Comparison of ENCODE assay signal across 20 cellular contexts in genomic region chr17:80330276-80330675, GRCh38.
DNase-seq lines count a peak whose midpoint lies in the region; ATAC-seq and TF ChIP-seq lines count a peak whose summit lies in the region.
"Had no signal": no experiment of that assay in that cellular context is flagged by ENCODE, and none has a peak within 500 bp of the region (broad histone marks: within the 10 kb centered on the region; RNA-seq: fewer than 3 reads in every experiment).

No MANE protein-coding gene starts in this region.

- no peaks in the 10 kb centered on the region for H3K9me3 ChIP-seq in CD8-positive, alpha-beta T cell (ENCODE audit: low read length)
- no peaks in the 10 kb centered on the region for H3K9me3 ChIP-seq in gastroesophageal sphincter

- H3K4me1 Mint-ChIP-seq in activated CD8-positive, alpha-beta memory T cell treated with anti-CD3 and anti-CD28 coated beads, Interleukin-2, amount 10 ng/mL, durations not matched to agents 7 days and 5 days = peaks cover 38% of the 10 kb centered on the region
- H3K4me1 Mint-ChIP-seq in CD8-positive, alpha-beta T cell (ENCODE audit: low read depth) = no peaks in the 10 kb centered on the region
- peaks cover 12% of the 10 kb centered on the region for H3K4me1 Mint-ChIP-seq in activated CD8-positive, alpha-beta T cell treated with anti-CD3 and anti-CD28 coated beads, Interleukin-2, amount 10 ng/mL, durations not matched to agents 7 days and 5 days (ENCODE audit: low read depth)
- peaks cover 0 to 22% of the 10 kb centered on the region in 2 donors for H3K4me1 Mint-ChIP-seq in natural killer cell
- H3K4me1 Mint-ChIP-seq: GM23338 had no signal

- TF ChIP-seq CTCF in CD8-positive, alpha-beta T cell (IDR thresholded peaks at IDR 0.05) = no peak
- TF ChIP-seq CTCF in natural killer cell (IDR thresholded peaks at IDR 0.05) = no peak
- TF ChIP-seq CTCF in gastroesophageal sphincter (IDR thresholded peaks at IDR 0.05) = no peak

- H3K27ac Mint-ChIP-seq in activated CD8-positive, alpha-beta memory T cell treated with anti-CD3 and anti-CD28 coated beads, Interleukin-2, amount 10 ng/mL, durations not matched to agents 7 days and 5 days = peak overlapping the region; percentile 15
- H3K27ac Mint-ChIP-seq in CD8-positive, alpha-beta T cell = peak overlapping the region; percentile 18
- peak overlapping the region; percentile 8 for H3K27ac Mint-ChIP-seq in activated CD8-positive, alpha-beta T cell treated with anti-CD3 and anti-CD28 coated beads, Interleukin-2, amount 10 ng/mL, durations not matched to agents 7 days and 5 days
- peak overlapping the region; percentile 37 to 60 for H3K27ac Mint-ChIP-seq in natural killer cell
- H3K27ac Mint-ChIP-seq: CD4-positive, alpha-beta T cell; GM23338 had no signal

- H3K9me3 Mint-ChIP-seq in activated CD8-positive, alpha-beta memory T cell treated with anti-CD3 and anti-CD28 coated beads, Interleukin-2, amount 10 ng/mL, durations not matched to agents 7 days and 5 days (ENCODE audit: low read depth) = no peaks in the 10 kb centered on the region
- no peaks in the 10 kb centered on the region for H3K9me3 Mint-ChIP-seq in CD8-positive, alpha-beta T cell
- no peaks in the 10 kb centered on the region for H3K9me3 Mint-ChIP-seq in activated CD8-positive, alpha-beta T cell treated with anti-CD3 and anti-CD28 coated beads, Interleukin-2, amount 10 ng/mL, durations not matched to agents 7 days and 5 days (ENCODE audit: insufficient read depth)
- H3K9me3 Mint-ChIP-seq in natural killer cell = no peaks in the 10 kb centered on the region
- H3K9me3 Mint-ChIP-seq: CD4-positive, alpha-beta T cell; GM23338 had no signal

- no peak overlapping the region for H3K4me3 Mint-ChIP-seq in activated CD8-positive, alpha-beta memory T cell treated with anti-CD3 and anti-CD28 coated beads, Interleukin-2, amount 10 ng/mL, durations not matched to agents 7 days and 5 days
- no peak overlapping the region for H3K4me3 Mint-ChIP-seq in CD8-positive, alpha-beta T cell
- no peak overlapping the region for H3K4me3 Mint-ChIP-seq in activated CD8-positive, alpha-beta T cell treated with anti-CD3 and anti-CD28 coated beads, Interleukin-2, amount 10 ng/mL, durations not matched to agents 7 days and 5 days
- H3K4me3 Mint-ChIP-seq in natural killer cell = no peak overlapping the region
- H3K4me3 Mint-ChIP-seq: CD4-positive, alpha-beta T cell; GM23338 had no signal

- 92% methylated on average over 6 of the region's 9 CpGs; no CpG with 5 or more reads in 1 of the 2 donors for WGBS in gastroesophageal sphincter (ENCODE audit: low coverage in 1 of 2), 2 donors

- no peaks in the 10 kb centered on the region for H3K27me3 Mint-ChIP-seq in activated CD8-positive, alpha-beta memory T cell treated with anti-CD3 and anti-CD28 coated beads, Interleukin-2, amount 10 ng/mL, durations not matched to agents 7 days and 5 days
- H3K27me3 Mint-ChIP-seq in CD8-positive, alpha-beta T cell (ENCODE audit: low read depth) = no peaks in the 10 kb centered on the region
- no peaks in the 10 kb centered on the region for H3K27me3 Mint-ChIP-seq in activated CD8-positive, alpha-beta T cell treated with anti-CD3 and anti-CD28 coated beads, Interleukin-2, amount 10 ng/mL, durations not matched to agents 7 days and 5 days (ENCODE audit: low read depth)
- H3K27me3 Mint-ChIP-seq in natural killer cell (ENCODE audit: low read depth in 2 of 2) = no peaks in the 10 kb centered on the region
- H3K27me3 Mint-ChIP-seq: CD4-positive, alpha-beta T cell had no signal

- H3K36me3 Mint-ChIP-seq in activated CD8-positive, alpha-beta memory T cell treated with anti-CD3 and anti-CD28 coated beads, Interleukin-2, amount 10 ng/mL, durations not matched to agents 7 days and 5 days = peaks cover 83% of the 10 kb centered on the region
- peaks cover 87% of the 10 kb centered on the region for H3K36me3 Mint-ChIP-seq in CD8-positive, alpha-beta T cell
- H3K36me3 Mint-ChIP-seq in activated CD8-positive, alpha-beta T cell treated with anti-CD3 and anti-CD28 coated beads, Interleukin-2, amount 10 ng/mL, durations not matched to agents 7 days and 5 days (ENCODE audit: low read depth) = peaks cover 84% of the 10 kb centered on the region
- H3K36me3 Mint-ChIP-seq in natural killer cell = peaks cover 28% of the 10 kb centered on the region

- no peaks in the 10 kb centered on the region for H3K4me1 ChIP-seq in CD8-positive, alpha-beta T cell (ENCODE audit: insufficient read depth, low read length)
- no peaks in the 10 kb centered on the region for H3K4me1 ChIP-seq in gastroesophageal sphincter

- TF ChIP-seq POLR2A in gastroesophageal sphincter (IDR thresholded peaks at IDR 0.05) = no peak

- H3K27ac ChIP-seq in CD8-positive, alpha-beta T cell (ENCODE audit: low read depth, low read length) = no peak overlapping the region
- no peak overlapping the region for H3K27ac ChIP-seq in gastroesophageal sphincter
- H3K27ac ChIP-seq: HL-60, KMS-11 had no signal

- intact Hi-C loops in CD8-positive, alpha-beta T cell (cut with DNase I, micrococcal nuclease) = no loop called here
- intact Hi-C loops in natural killer cell (cut with micrococcal nuclease) = no loop called here

- CTCF ChIA-PET in activated CD8-positive, alpha-beta memory T cell treated with anti-CD3 and anti-CD28 coated beads, Interleukin-2, amount 10 ng/mL, durations not matched to agents 7 days and 5 days (lab: Charles Lee) = interaction anchor here (1.9 kb wide), 1 partner anchor 134 kb away, joined by 6 read pairs; no protein-coding TSS in a partner anchor
- CTCF ChIA-PET in CD8-positive, alpha-beta T cell (lab: Charles Lee) = no interaction called here
- CTCF ChIA-PET in activated CD8-positive, alpha-beta T cell treated with anti-CD3 and anti-CD28 coated beads, Interleukin-2, amount 10 ng/mL, durations not matched to agents 7 days and 5 days (lab: Charles Lee) = no interaction called here

- H3K36me3 ChIP-seq in CD8-positive, alpha-beta T cell (ENCODE audit: insufficient read depth, low read length) = peaks cover 70% of the 10 kb centered on the region
- H3K36me3 ChIP-seq in gastroesophageal sphincter = peaks cover 0 to 100% of the 10 kb centered on the region in 2 donors

- POLR2A ChIA-PET in CD8-positive, alpha-beta T cell (lab: Charles Lee) = no interaction called here
- POLR2A ChIA-PET in activated CD8-positive, alpha-beta T cell treated with anti-CD3 and anti-CD28 coated beads, Interleukin-2, amount 10 ng/mL, durations not matched to agents 7 days and 5 days (lab: Charles Lee) = no interaction called here

- DNase-seq in activated CD8-positive, alpha-beta memory T cell treated with anti-CD3 and anti-CD28 coated beads, Interleukin-2, amount 10 ng/mL, durations not matched to agents 7 days and 5 days = no peak
- no peak for DNase-seq in activated CD8-positive, alpha-beta memory T cell treated with anti-CD3 and anti-CD28 coated beads, Interleukin-2, amount 50 U/mL, for 48 hours
- DNase-seq in CD8-positive, alpha-beta T cell = no peak
- DNase-seq in activated CD8-positive, alpha-beta T cell treated with anti-CD3 and anti-CD28 coated beads, Interleukin-2, amount 10 ng/mL, durations not matched to agents 7 days and 5 days = no peak
- DNase-seq in natural killer cell = no peak
- no peak for DNase-seq in anterior cingulate cortex (lab: John Stamatoyannopoulos, UW)
- DNase-seq: CD4-positive, alpha-beta T cell; GF-D8; HCEC 1CT; NCI-H1436; NCI-H2029; NCI-H345; NCI-H524 treated with DMSO at 0.1 percent for 48 hours; PC-3; RPMI8226 had no signal

- no peak for TF ChIP-seq EP300 in gastroesophageal sphincter (IDR thresholded peaks at IDR 0.05)

- H3K27me3 ChIP-seq in CD8-positive, alpha-beta T cell (ENCODE audit: insufficient read depth, low read length) = no peaks in the 10 kb centered on the region
- no peaks in the 10 kb centered on the region for H3K27me3 ChIP-seq in gastroesophageal sphincter

- no peak overlapping the region for H3K4me3 ChIP-seq in CD8-positive, alpha-beta T cell (ENCODE audit: low read depth, low read length)
- H3K4me3 ChIP-seq in gastroesophageal sphincter = no peak overlapping the region
- H3K4me3 ChIP-seq: GM23338 had no signal

- ATAC-seq in activated CD8-positive, alpha-beta memory T cell treated with anti-CD3 and anti-CD28 coated beads, Interleukin-2, amount 10 ng/mL, durations not matched to agents 7 days and 5 days = no peak
- no peak for ATAC-seq in CD8-positive, alpha-beta T cell
- ATAC-seq in activated CD8-positive, alpha-beta T cell treated with anti-CD3 and anti-CD28 coated beads, Interleukin-2, amount 10 ng/mL, durations not matched to agents 7 days and 5 days = no peak
- ATAC-seq in natural killer cell = no peak
- ATAC-seq in GM19351 (IDR thresholded peaks at IDR 0.05; ENCODE audit: unreplicated experiment) = no peak
- ATAC-seq in gastroesophageal sphincter = no peak
- ATAC-seq: GM23338, PC-3 had no signal
